ENCODE assay signal across 12 cellular contexts in genomic region chr2:195961873-195962272, GRCh38.
DNase-seq lines count a peak whose midpoint lies in the region; ATAC-seq lines count a peak whose summit lies in the region.
"Had no signal": no experiment of that assay in that cellular context is flagged by ENCODE, and none has a peak within 500 bp of the region (broad histone marks: within the 10 kb centered on the region; RNA-seq: fewer than 3 reads in every experiment).

No MANE protein-coding gene starts in this region.

- no peaks in the 10 kb centered on the region for H3K27me3 ChIP-seq in HAP-1 (ENCODE audit: low read depth)
- H3K27me3 ChIP-seq: BE2C had no signal

- no peaks in the 10 kb centered on the region for H3K36me3 ChIP-seq in HAP-1 (replicated peaks)
- H3K36me3 ChIP-seq: BE2C had no signal

- peak; percentile 95 for ATAC-seq in GM18502 (IDR thresholded peaks at IDR 0.05; ENCODE audit: poor library complexity, unreplicated experiment)
- ATAC-seq in GM21515 (IDR thresholded peaks at IDR 0.05; ENCODE audit: unreplicated experiment) = peak; percentile 96
- ATAC-seq in HG03103 (IDR thresholded peaks at IDR 0.05; ENCODE audit: low read depth, unreplicated experiment) = peak; percentile 95
- ATAC-seq: natural killer cell had no signal

- H3K4me3 ChIP-seq in HAP-1 = no peak overlapping the region
- H3K4me3 ChIP-seq: smooth muscle cell had no signal

- peak; percentile 60 for DNase-seq in NOMO-1 treated with dmso at 0.1 percent for 144 hours (lab: John Stamatoyannopoulos, UW; ENCODE audit: unreplicated experiment)
- DNase-seq in midbrain (lab: John Stamatoyannopoulos, UW) = no peak
- DNase-seq in activated naive CD4-positive, alpha-beta T cell treated with Interleukin-2 at 50 U/mL for 16 hours = no peak
- DNase-seq in HAP-1 (ENCODE audit: low spot score in 2 of 2) = no peak
- DNase-seq in occipital lobe (lab: John Stamatoyannopoulos, UW) = no peak
- DNase-seq: activated CD4-positive, alpha-beta T cell treated with anti-CD3 and anti-CD28 coated beads, Interleukin-2, amount 10 ng/mL, durations not matched to agents 24 days and 14 days; BE2C; natural killer cell had no signal

- H3K4me1 ChIP-seq in HAP-1 = peaks cover 12% of the 10 kb centered on the region
- H3K4me1 ChIP-seq: BE2C had no signal

- no peaks in the 10 kb centered on the region for H3K9me3 ChIP-seq in HAP-1
- H3K9me3 ChIP-seq: BE2C had no signal

- in situ Hi-C loops in HAP-1 (cut with MboI; ENCODE audit: low sequenced_read_pairs) = no loop called here
